In the genomic region with DNA sequence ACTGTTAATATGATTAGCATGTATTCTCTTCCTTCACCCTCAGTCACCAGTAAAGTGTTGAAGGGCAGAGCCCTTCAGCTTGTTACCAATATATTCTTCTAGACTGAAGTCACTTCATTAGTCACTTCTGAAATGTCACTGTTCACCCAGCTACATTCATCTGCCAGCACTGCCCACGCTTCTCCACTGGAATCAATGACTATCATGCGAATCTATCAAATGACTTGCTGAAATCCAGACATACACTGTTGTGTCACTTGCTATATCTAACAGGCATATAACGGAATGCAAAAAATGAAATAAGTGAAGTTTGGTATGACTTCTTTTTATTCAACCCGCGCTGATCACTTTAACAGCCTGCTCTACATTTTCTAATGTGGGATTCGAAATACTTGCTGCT, we compare ENCODE assay signal across 15 cellular contexts. TPM values are rescaled to one million over a fixed set of nuclear protein-coding genes. Genes with fewer than 3 reads are reported as not detected.
"Had no signal": no experiment of that assay in that cellular context is flagged by ENCODE, and none has a peak within 500 bp of the region (broad histone marks: within the 10 kb centered on the region; RNA-seq: fewer than 3 reads in every experiment).

No MANE protein-coding gene starts in this region.

- H3K27ac Mint-ChIP-seq: activated B cell treated with CpG ODN at 0.5 μM for 24 hours, natural killer cell had no signal

- DNase-seq: activated B cell treated with CpG ODN at 0.5 μM for 24 hours; activated CD4-positive, alpha-beta T cell treated with anti-CD3 and anti-CD28 coated beads, Interleukin-2, amount 50 U/mL, for 4 hours; aorta; brain microvascular endothelial cell; central memory CD4-positive, alpha-beta T cell; erythroblast; foreskin melanocyte; lower lobe of right lung; natural killer cell; pancreas; Right ventricle myocardium superior; SW 1271 had no signal

- H3K4me1 Mint-ChIP-seq: activated B cell treated with CpG ODN at 0.5 μM for 24 hours, natural killer cell had no signal

- H3K4me3 Mint-ChIP-seq: activated B cell treated with CpG ODN at 0.5 μM for 24 hours, natural killer cell had no signal

- ATAC-seq: lower lobe of right lung, natural killer cell, pancreas, sciatic nerve had no signal

- H3K9me3 Mint-ChIP-seq: activated B cell treated with CpG ODN at 0.5 μM for 24 hours, natural killer cell had no signal

- H3K27me3 Mint-ChIP-seq: activated B cell treated with CpG ODN at 0.5 μM for 24 hours had no signal

RNA-seq across cellular contexts. Expression of a gene that starts 28.7 kb away (rescaled TPM):
- total RNA-seq: pulmonary artery endothelial cell; T-helper 2 cell treated with Interferon-gamma antibody and Interleukin-4, amounts not matched to agents 100 ng/mL and 5 ng/mL, for 36 hours had no signal
